In genomic region chr11:16390826-16391225, GRCh38 we compare ENCODE assay signal across 2 cellular contexts. TPM values are rescaled to one million over a fixed set of nuclear protein-coding genes. Genes with fewer than 3 reads are reported as not detected.
"Had no signal": no experiment of that assay in that cellular context is flagged by ENCODE, and none has a peak within 500 bp of the region (broad histone marks: within the 10 kb centered on the region; RNA-seq: fewer than 3 reads in every experiment).

No MANE protein-coding gene starts in this region.

RNA-seq across cellular contexts. Expression of gene SOX6, which starts 34.5 kb away (rescaled TPM):
- polyA plus RNA-seq: immature natural killer cell; naive thymus-derived CD4-positive, alpha-beta T cell had no signal
